Comparison of ENCODE assay signal across 12 cellular contexts in genomic region chr2:54402350-54402749, GRCh38. TPM values are rescaled to one million over a fixed set of nuclear protein-coding genes. Genes with fewer than 3 reads are reported as not detected.
A peak's percentile ranks its signal among the peaks of the same experiment; 100 is the strongest.
DNase-seq lines count a peak whose midpoint lies in the region; ATAC-seq and TF ChIP-seq lines count a peak whose summit lies in the region.
"Had no signal": no experiment of that assay in that cellular context is flagged by ENCODE, and none has a peak within 500 bp of the region (broad histone marks: within the 10 kb centered on the region; RNA-seq: fewer than 3 reads in every experiment).

No MANE protein-coding gene starts in this region.

- no peaks in the 10 kb centered on the region for H3K9me3 ChIP-seq in SJCRH30 (replicated peaks)
- no peaks in the 10 kb centered on the region for H3K9me3 ChIP-seq in gastroesophageal sphincter

- H3K27ac Mint-ChIP-seq in osteocyte (ENCODE audit: unreplicated experiment), result peak overlapping the region; percentile 70
- H3K27ac Mint-ChIP-seq: progenitor cell of endocrine pancreas had no signal

- no peaks in the 10 kb centered on the region for H3K9me3 Mint-ChIP-seq in osteocyte (ENCODE audit: unreplicated experiment)

- no peaks in the 10 kb centered on the region for H3K36me3 ChIP-seq in SJCRH30
- H3K36me3 ChIP-seq in gastroesophageal sphincter, result no peaks in the 10 kb centered on the region
- H3K36me3 ChIP-seq: brain microvascular endothelial cell had no signal

- peaks cover 13% of the 10 kb centered on the region for H3K4me1 ChIP-seq in SJCRH30
- H3K4me1 ChIP-seq in gastroesophageal sphincter, result peaks cover 0 to 22% (median 17%) of the 10 kb centered on the region in 3 donors

- no peak overlapping the region for H3K4me3 Mint-ChIP-seq in osteocyte (ENCODE audit: unreplicated experiment)

- TF ChIP-seq POLR2A in gastroesophageal sphincter (IDR thresholded peaks at IDR 0.05), result no peak

- TF ChIP-seq EP300 in gastroesophageal sphincter (IDR thresholded peaks at IDR 0.05), result no peak

- peak; percentile 5 for DNase-seq in AG08395 (ENCODE audit: low spot score)
- peak; percentile 43 to 67 for DNase-seq in SJCRH30
- DNase-seq in osteocyte (ENCODE audit: extremely low spot score, unreplicated experiment), result no peak
- DNase-seq in SW 1271 (lab: John Stamatoyannopoulos, UW), result no peak
- DNase-seq: brain microvascular endothelial cell, NCI-H187 treated with DMSO at 0.1 percent for 48 hours, SIG-M5 had no signal

- H3K27me3 Mint-ChIP-seq in osteocyte (ENCODE audit: unreplicated experiment), result peaks cover 4% of the 10 kb centered on the region

- H3K27ac ChIP-seq in SJCRH30 (no peak overlapping the region), gastroesophageal sphincter (peak overlapping the region in 3 of 4 donors; percentile 58 to 76 (median 66))
- H3K27ac ChIP-seq: brain microvascular endothelial cell had no signal

- no peaks in the 10 kb centered on the region for H3K27me3 ChIP-seq in SJCRH30
- H3K27me3 ChIP-seq in gastroesophageal sphincter, result no peaks in the 10 kb centered on the region
- H3K27me3 ChIP-seq: brain microvascular endothelial cell had no signal

- H3K4me3 ChIP-seq in SJCRH30 (no peak overlapping the region), gastroesophageal sphincter (no peak overlapping the region)

- no peak for TF ChIP-seq CTCF in gastroesophageal sphincter (IDR thresholded peaks at IDR 0.05)
- TF ChIP-seq CTCF in osteocyte (IDR thresholded peaks at IDR 0.05), result no peak

- ATAC-seq in gastroesophageal sphincter, result peak; percentile 94
- ATAC-seq in HG03045 (IDR thresholded peaks at IDR 0.05; ENCODE audit: unreplicated experiment), result no peak
- no peak for ATAC-seq in HG02759 (IDR thresholded peaks at IDR 0.05; ENCODE audit: unreplicated experiment)
- no peak for ATAC-seq in HG03469 (IDR thresholded peaks at IDR 0.05; ENCODE audit: unreplicated experiment)

- peaks cover 29% of the 10 kb centered on the region for H3K4me1 Mint-ChIP-seq in osteocyte (ENCODE audit: unreplicated experiment)

- no peaks in the 10 kb centered on the region for H3K36me3 Mint-ChIP-seq in osteocyte (ENCODE audit: unreplicated experiment)

- WGBS in gastroesophageal sphincter (ENCODE audit: low coverage in 1 of 2), 2 donors, result 61 to 72% methylated on average over 3 to 5 of the region's 5 CpGs

RNA-seq across cellular contexts. Expression of gene SPTBN1, which starts 53.8 kb away (rescaled TPM):
- 258 and 260 TPM in 2 replicates for total RNA-seq in SJCRH30 (2014; rRNA removed; shearing (Covaris generic))
- total RNA-seq in gastroesophageal sphincter (100 to 1,000 TPM; 353 to 606 (median 498) TPM), osteocyte (248 and 251 TPM in 2 replicates)

Comparison
In these comparisons a context has a peak if more than half of its experiments do, and no peak if none do; other contexts are left out.
1. DNase-seq: peak in AG08395 (single experiment) and SJCRH30 (2 of 2); none in osteocyte (single experiment) and SW 1271 (0 of 2).